ENCODE assay signal across 8 cellular contexts in genomic region chrX:135477576-135477975, GRCh38. TPM values are rescaled to one million over a fixed set of nuclear protein-coding genes. Genes with fewer than 3 reads are reported as not detected.
A peak's percentile ranks its signal among the peaks of the same experiment; 100 is the strongest.
DNase-seq lines count a peak whose midpoint lies in the region; ATAC-seq and TF ChIP-seq lines count a peak whose summit lies in the region.

No MANE protein-coding gene starts in this region.

- DNase-seq in CMK (ENCODE audit: low read depth) (peak; percentile 20), HFF-Myc (ENCODE audit: extremely low read depth, low read depth) (peak; percentile 33), NCI-H748 treated with DMSO at 0.1 percent for 48 hours (lab: John Stamatoyannopoulos, UW) (peak; percentile 64), fibroblast of villous mesenchyme (ENCODE audit: low read depth) (peak; percentile 36)
- peak; percentile 39 to 40 for DNase-seq in activated T-cell treated with anti-CD3 and anti-CD28 coated beads, Interleukin-2, amount 50 U/mL, for 48 hours

- H2AFZ ChIP-seq in parathyroid adenoma = no peak overlapping the region

- H3K4me3 ChIP-seq in HFF-Myc (replicated peaks; ENCODE audit: low read depth, low read length) = no peak overlapping the region
- no peak overlapping the region for H3K4me3 ChIP-seq in fibroblast of villous mesenchyme (ENCODE audit: low read depth, low read length)
- no peak overlapping the region for H3K4me3 ChIP-seq in parathyroid adenoma (ENCODE audit: low read depth, low read length)

- no peak overlapping the region for H3K9ac ChIP-seq in parathyroid adenoma

- H3K79me2 ChIP-seq in parathyroid adenoma = no peaks in the 10 kb centered on the region

- no peaks in the 10 kb centered on the region for H3K4me1 ChIP-seq in parathyroid adenoma

- TF ChIP-seq CTCF in HFF-Myc (IDR thresholded peaks at IDR 0.05; ENCODE audit: low read depth, low read length, missing control alignments) (peak; percentile 18), fibroblast of villous mesenchyme (IDR thresholded peaks at IDR 0.05; ENCODE audit: insufficient read depth, low read depth, low read length) (peak; percentile 36), parathyroid adenoma (IDR thresholded peaks at IDR 0.05) (peak; percentile 41)

- ATAC-seq in HG02885 (IDR thresholded peaks at IDR 0.05; ENCODE audit: poor library complexity, unreplicated experiment) (no peak), GM18870 (IDR thresholded peaks at IDR 0.05; ENCODE audit: unreplicated experiment) (no peak)

- H3K9me3 ChIP-seq in parathyroid adenoma (ENCODE audit: control insufficient read depth, low read length) = no peaks in the 10 kb centered on the region

- no peak overlapping the region for H3K27ac ChIP-seq in parathyroid adenoma

- H3K27me3 ChIP-seq in parathyroid adenoma (ENCODE audit: control insufficient read depth, insufficient read depth, low read length) = no peaks in the 10 kb centered on the region

- H3K36me3 ChIP-seq in parathyroid adenoma (ENCODE audit: control insufficient read depth, insufficient read depth, low read length) = no peaks in the 10 kb centered on the region

- H3K4me2 ChIP-seq in parathyroid adenoma (ENCODE audit: low read length) = no peak overlapping the region

RNA-seq across cellular contexts. Expression of gene INTS6L, which starts 42.9 kb away (rescaled TPM):
- total RNA-seq in fibroblast of villous mesenchyme = 6.8 and 8.2 TPM in 2 replicates

RNA-seq across cellular contexts. Expression of gene SMIM10L2A, which starts 55.8 kb away (rescaled TPM):
- total RNA-seq in fibroblast of villous mesenchyme = under 0.01 TPM in 1 of 2 replicates, not detected in the other
